12 cellular contexts compared by ENCODE assay signal in genomic region chr11:61978703-61979661, GRCh38. TPM values are rescaled to one million over a fixed set of nuclear protein-coding genes. Genes with fewer than 3 reads are reported as not detected.
DNase-seq lines count a peak whose midpoint lies in the region; ATAC-seq, FAIRE-seq and TF ChIP-seq lines count a peak whose summit lies in the region.
"Had no signal": no experiment of that assay in that cellular context is flagged by ENCODE, and none has a peak within 500 bp of the region (broad histone marks: within the 10 kb centered on the region; RNA-seq: fewer than 3 reads in every experiment).

No MANE protein-coding gene starts in this region.

- H3K27ac ChIP-seq in PC-3 (ENCODE audit: low read length) (peak overlapping the region; percentile 36), liver (ENCODE audit: low read depth in 1 of 2, low read length in 2 of 2) (peak overlapping the region; percentile 15 to 51)
- H3K27ac ChIP-seq: HL-60 had no signal

- H3K4me3 ChIP-seq in PC-3 (ENCODE audit: low read length) (no peak overlapping the region), liver (ENCODE audit: low read depth in 1 of 3, low read length in 3 of 3) (no peak overlapping the region)

- WGBS in liver = 75% methylated on average over 17 of the region's 17 CpGs

- H4K20me1 ChIP-seq in PC-3 (ENCODE audit: low read length) = no peaks in the 10 kb centered on the region

- no peaks in the 10 kb centered on the region for H3K36me3 ChIP-seq in PC-3 (ENCODE audit: low read depth, low read length)
- H3K36me3 ChIP-seq in liver (ENCODE audit: control insufficient read depth in 4 of 4, insufficient read depth in 3 of 4, low read depth in 1 of 4, low read length in 3 of 4) = peaks cover 0 to 5% (median 1%) of the 10 kb centered on the region in 4 donors

- H3K9me3 ChIP-seq in PC-3 (ENCODE audit: low read length) (no peaks in the 10 kb centered on the region), liver (ENCODE audit: control insufficient read depth in 4 of 4, low read length in 3 of 4) (no peaks in the 10 kb centered on the region)

- TF ChIP-seq CTCF in PC-3 (conservative IDR thresholded peaks at IDR 0.05; ENCODE audit: low read depth, low read length) (no peak), liver (IDR thresholded peaks at IDR 0.05; ENCODE audit: low read depth, low read length, missing input control) (no peak)

- intact Hi-C loops in PC-3 (cut with micrococcal nuclease) = loop anchor here (10.0 kb wide), 1 partner anchor 576 kb away; no protein-coding TSS in a partner anchor

- POLR2A ChIA-PET in PC-3 (lab: Charles Lee; ENCODE audit: unreplicated experiment) = no interaction called here

- DNase-seq in PC-3 (peak; percentile 73), dedifferentiated amniotic fluid mesenchymal stem cell (ENCODE audit: extremely low spot score) (peak; percentile 75), HTR-8/SVneo (ENCODE audit: insufficient read length, low spot score) (no peak), NOMO-1 (lab: John Stamatoyannopoulos, UW; ENCODE audit: unreplicated experiment in 2 of 2) (no peak)
- peak; percentile 3 for DNase-seq in stimulated activated CD8-positive, alpha-beta memory T cell treated with anti-CD3 and anti-CD28 coated beads, Interleukin-4, amount 100 ng/mL, for 48 hours
- DNase-seq: activated CD4-positive, alpha-beta T cell treated with anti-CD3 and anti-CD28 coated beads, Interleukin-2, amount 50 U/mL, for 4 hours; NCI-H1436; nephron progenitor cell had no signal

- ATAC-seq in PC-3 (peak; percentile 64), GM21786 (IDR thresholded peaks at IDR 0.05; ENCODE audit: unreplicated experiment) (no peak), HG03196 (IDR thresholded peaks at IDR 0.05; ENCODE audit: unreplicated experiment) (no peak)

- no TSS peak for BruUV-seq in PC-3 (replicated peaks; lab: Mats Ljungman, UMichigan)

- 0 out of 2 replicates have a peak overlapping the region, but pooled peaks have one; percentile 5 for H3K9ac ChIP-seq in PC-3 (ENCODE audit: low read length)
- H3K9ac ChIP-seq in liver (ENCODE audit: low read depth in 1 of 2, low read length in 2 of 2) = no peak overlapping the region

- no peaks in the 10 kb centered on the region for H3K9me2 ChIP-seq in PC-3 (replicated peaks; ENCODE audit: low read length)

- FAIRE-seq in HTR-8/SVneo (lab: Jason Lieb, UNC) = no peak

- H3K4me2 ChIP-seq in PC-3 (ENCODE audit: low read length) = peak overlapping the region; percentile 19; the same call in 1 of the 2 replicates

- H3K4me1 ChIP-seq in PC-3 (ENCODE audit: insufficient read depth, low read length) (peaks cover 33% of the 10 kb centered on the region), liver (ENCODE audit: control insufficient read depth in 4 of 4, insufficient read depth in 4 of 4, low read length in 3 of 4) (peaks cover 17 to 75% (median 44%) of the 10 kb centered on the region in 4 donors)

- no peaks in the 10 kb centered on the region for H3K79me2 ChIP-seq in PC-3 (ENCODE audit: low read length)

- H3F3A ChIP-seq in PC-3 (ENCODE audit: low read length, unreplicated experiment) = no peaks in the 10 kb centered on the region

- 0 out of 2 replicates have a peak overlapping the region, but pooled peaks have one; percentile 28 for H2AFZ ChIP-seq in PC-3 (ENCODE audit: low read length)

- no peaks in the 10 kb centered on the region for H3K27me3 ChIP-seq in PC-3 (ENCODE audit: low read length)
- no peaks in the 10 kb centered on the region for H3K27me3 ChIP-seq in liver (ENCODE audit: control insufficient read depth in 4 of 4, insufficient read depth in 4 of 4, low read length in 3 of 4)

- TF ChIP-seq RAD21 in liver (IDR thresholded peaks at IDR 0.05) = no peak

- CTCF ChIA-PET in PC-3 (lab: Charles Lee) = interaction anchor here (0.6 kb wide), 2 partner anchors 60 to 83 kb away, joined by 3 read pairs; no protein-coding TSS in a partner anchor

TF ChIP-seq in liver, 16 proteins besides CTCF, POLR2A, EP300 and RAD21:
- TF ChIP-seq TAF1 (conservative IDR thresholded peaks at IDR 0.05) = no peak
- no peak for TF ChIP-seq SP1 (IDR thresholded peaks at IDR 0.05)
- TF ChIP-seq, protein P1, sequence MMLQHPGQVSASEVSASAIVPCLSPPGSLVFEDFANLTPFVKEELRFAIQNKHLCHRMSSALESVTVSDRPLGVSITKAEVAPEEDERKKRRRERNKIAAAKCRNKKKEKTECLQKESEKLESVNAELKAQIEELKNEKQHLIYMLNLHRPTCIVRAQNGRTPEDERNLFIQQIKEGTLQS (IDR thresholded peaks at IDR 0.05) = peak; percentile 65
- TF ChIP-seq GABPA (IDR thresholded peaks at IDR 0.05 in 1 of 2, conservative IDR thresholded peaks at IDR 0.05 in 1 of 2) = no peak

RNA-seq across cellular contexts. Expression of gene FTH1, which starts 11.5 kb away (rescaled TPM):
- 1,927 and 1,937 TPM in 2 replicates for total RNA-seq in PC-3 (2014; rRNA removed)
- total RNA-seq in liver = 100 to 1,000 TPM; 592 to 949 TPM
- 1,000 to 10,000 TPM; 3,401 to 4,630 TPM for polyA plus RNA-seq in liver

RNA-seq across cellular contexts. Expression of gene BEST1, which starts 28.8 kb away (rescaled TPM):
- total RNA-seq in PC-3 (2014; rRNA removed) (0.22 TPM in 1 of 2 replicates, not detected in the other), liver (1 to 10 TPM; 1.3 to 1.6 TPM)
- polyA plus RNA-seq in liver = under 1 TPM; 0.22 to 0.85 TPM

Comparison
In these comparisons a context has a peak if more than half of its experiments do, and no peak if none do; other contexts are left out.
1. DNase-seq: peak in PC-3 (single experiment), dedifferentiated amniotic fluid mesenchymal stem cell (single experiment) and stimulated activated CD8-positive, alpha-beta memory T cell treated with anti-CD3 and anti-CD28 coated beads, Interleukin-4, amount 100 ng/mL, for 48 hours (single experiment); none in HTR-8/SVneo (single experiment) and NOMO-1 (0 of 2).